ENCODE assay signal across 9 cellular contexts in genomic region chr1:11806307-11806936, GRCh38. TPM values are rescaled to one million over a fixed set of nuclear protein-coding genes. Genes with fewer than 3 reads are reported as not detected.
DNase-seq lines count a peak whose midpoint lies in the region; ATAC-seq and TF ChIP-seq lines count a peak whose summit lies in the region.
"Had no signal": no experiment of that assay in that cellular context is flagged by ENCODE, and none has a peak within 500 bp of the region (broad histone marks: within the 10 kb centered on the region; RNA-seq: fewer than 3 reads in every experiment).

No MANE protein-coding gene starts in this region.

- peaks cover 10% of the 10 kb centered on the region for H3K36me3 Mint-ChIP-seq in chondrocyte (ENCODE audit: low read depth)

- TF ChIP-seq POLR2A in right lobe of liver (IDR thresholded peaks at IDR 0.05): no peak

- H3K9me3 ChIP-seq in A673 (ENCODE audit: low read depth, low read length, poor library complexity, severe bottlenecking): no peaks in the 10 kb centered on the region
- no peaks in the 10 kb centered on the region for H3K9me3 ChIP-seq in right lobe of liver

- intact Hi-C loops in A673 (cut with micrococcal nuclease; ENCODE audit: unreplicated experiment) (loop anchor here (5.0 kb wide), 1 partner anchor 124 kb away; the partner anchor contains the start of gene MAD2L2), right lobe of liver (cut with DNase I) (no loop called here)

- H3K9me3 Mint-ChIP-seq in chondrocyte (ENCODE audit: low read depth): no peaks in the 10 kb centered on the region

- TF ChIP-seq CTCF in A673 (conservative IDR thresholded peaks at IDR 0.05; ENCODE audit: low read depth, low read length) (no peak), GM12875 (IDR thresholded peaks at IDR 0.05; ENCODE audit: borderline replicate concordance, insufficient read depth, low read depth, low read length) (no peak), chondrocyte (IDR thresholded peaks at IDR 0.05) (no peak), right lobe of liver (IDR thresholded peaks at IDR 0.05) (no peak)

- TSS peak; percentile 46 for BruUV-seq in A673 (replicated peaks; lab: Mats Ljungman, UMichigan)

- peak overlapping the region; percentile 98 for H3K27ac Mint-ChIP-seq in chondrocyte (ENCODE audit: unreplicated experiment)

- H3K27ac ChIP-seq in A673 (ENCODE audit: low read depth, low read length, poor library complexity, severe bottlenecking): peak overlapping the region; percentile 88
- peak overlapping the region; percentile 96 to 100 (median 97) for H3K27ac ChIP-seq in right lobe of liver
- H3K27ac ChIP-seq in temporal lobe (ENCODE audit: low read depth, low read length): peak overlapping the region; percentile 95

- POLR2A ChIA-PET in A673 (lab: Charles Lee; ENCODE audit: low non-redundant PET): interaction anchor here (0.6 kb wide), 1 partner anchor 138 kb away, joined by 3 read pairs; no protein-coding TSS in a partner anchor

- H3K4me3 ChIP-seq in A673 (ENCODE audit: low read depth, low read length, poor library complexity, severe bottlenecking) (peak overlapping the region; percentile 79), GM12875 (ENCODE audit: low read depth, low read length) (peak overlapping the region; percentile 93), right lobe of liver (peak overlapping the region; percentile 63 to 75 (median 64))

- DNase-seq in A673 (ENCODE audit: low spot score) (peak; percentile 21), NCI-H748 (lab: John Stamatoyannopoulos, UW; ENCODE audit: unreplicated experiment) (peak; percentile 32), chondrocyte (ENCODE audit: low spot score) (no peak), right lobe of liver (no peak)
- DNase-seq in effector CD8-positive, alpha-beta T cell (lab: John Stamatoyannopoulos, UW): no peak

- 0% methylated on average over 6 of the region's 20 CpGs for WGBS in right lobe of liver (ENCODE audit: insufficient coverage, low coverage, low lambda C conversion rate, missing lambda C conversion rate)

- peaks cover 63% of the 10 kb centered on the region for H3K4me1 Mint-ChIP-seq in chondrocyte (ENCODE audit: low read depth)

- CTCF ChIA-PET in A673 (lab: Charles Lee): no interaction called here

- H3K4me3 Mint-ChIP-seq in chondrocyte (ENCODE audit: unreplicated experiment): peak overlapping the region; percentile 99

- ATAC-seq in HG02763 (IDR thresholded peaks at IDR 0.05; ENCODE audit: unreplicated experiment) (peak; percentile 31), right lobe of liver (peak; percentile 44 to 71 (median 60))

- no peaks in the 10 kb centered on the region for H3K27me3 Mint-ChIP-seq in chondrocyte (ENCODE audit: low read depth)

- H3K4me1 ChIP-seq in A673 (ENCODE audit: insufficient read depth, low read length, poor library complexity, severe bottlenecking): peaks cover 42% of the 10 kb centered on the region
- peaks cover 0 to 41% (median 20%) of the 10 kb centered on the region in 4 donors for H3K4me1 ChIP-seq in right lobe of liver

- H3K27me3 ChIP-seq in A673 (replicated peaks; ENCODE audit: insufficient read depth, low read depth, low read length, poor library complexity): no peaks in the 10 kb centered on the region
- H3K27me3 ChIP-seq in right lobe of liver: no peaks in the 10 kb centered on the region

- peaks cover 42% of the 10 kb centered on the region for H3K36me3 ChIP-seq in A673 (ENCODE audit: insufficient read depth, low read length, poor library complexity, severe bottlenecking)
- peaks cover 0 to 14% (median 0%) of the 10 kb centered on the region in 4 donors for H3K36me3 ChIP-seq in right lobe of liver

RNA-seq across cellular contexts. Expression of gene CLCN6, which starts 0.4 kb away (rescaled TPM):
- 42.0 and 48.1 TPM in 2 replicates for total RNA-seq in A673 (2021)
- 20.7 to 22.2 TPM (median 21.7 TPM) in 3 replicates for total RNA-seq in chondrocyte
- total RNA-seq in right lobe of liver: 10 to 100 TPM in 2 of 6 experiments, 1 to 10 TPM in 4; 4.2 to 12.7 (median 9.2) TPM
- total RNA-seq in temporal lobe: 17.2 TPM

RNA-seq across cellular contexts. Expression of gene MTHFR, which starts 0.7 kb away (rescaled TPM):
- total RNA-seq in A673 (2021): 23.3 and 25.8 TPM in 2 replicates
- 18.2 to 23.3 TPM (median 22.3 TPM) in 3 replicates for total RNA-seq in chondrocyte
- 10 to 100 TPM; 10.6 to 20.1 (median 15.6) TPM for total RNA-seq in right lobe of liver
- 20.7 TPM for total RNA-seq in temporal lobe

RNA-seq across cellular contexts. Expression of gene NPPA, which starts 41.2 kb away (rescaled TPM):
- total RNA-seq in A673 (2021): not detected in 2 replicates
- not detected in 3 replicates for total RNA-seq in chondrocyte
- 1 to 10 TPM in 2 of 6 experiments, under 1 TPM in 2, not detected in 2; 0.27 to 2.3 (median 1.3) TPM for total RNA-seq in right lobe of liver
- total RNA-seq in temporal lobe: 2.5 TPM
- total RNA-seq: NCI-H460 had no signal

RNA-seq across cellular contexts. Expression of gene C1orf167, which starts 44.4 kb away (rescaled TPM):
- not detected in 2 replicates for total RNA-seq in A673 (2021)
- total RNA-seq in chondrocyte: 0.36 TPM in 1 of 3 replicates, not detected in the others
- not detected for total RNA-seq in right lobe of liver
- total RNA-seq in temporal lobe: not detected
- total RNA-seq: NCI-H460 had no signal

RNA-seq across cellular contexts. Expression of gene NPPB, which starts 52.3 kb away (rescaled TPM):
- total RNA-seq in A673 (2021) (not detected in 2 replicates), chondrocyte (not detected in 3 replicates), right lobe of liver (under 1 TPM in 1 of 6 experiments, not detected in 5; 0.44 TPM), temporal lobe (not detected)
- total RNA-seq: NCI-H460 had no signal

Comparison
In these comparisons a context has a peak if more than half of its experiments do, and no peak if none do; other contexts are left out.
1. DNase-seq: peak in A673 (single experiment) and NCI-H748 (single experiment); none in chondrocyte (single experiment), right lobe of liver (0 of 3) and effector CD8-positive, alpha-beta T cell (single experiment).
2. Peak in every context shown above with its lines, with median percentiles within 50 percentile points of each other: H3K27ac ChIP-seq and H3K4me3 ChIP-seq.